26 cellular contexts compared by ENCODE assay signal in the genomic region with DNA sequence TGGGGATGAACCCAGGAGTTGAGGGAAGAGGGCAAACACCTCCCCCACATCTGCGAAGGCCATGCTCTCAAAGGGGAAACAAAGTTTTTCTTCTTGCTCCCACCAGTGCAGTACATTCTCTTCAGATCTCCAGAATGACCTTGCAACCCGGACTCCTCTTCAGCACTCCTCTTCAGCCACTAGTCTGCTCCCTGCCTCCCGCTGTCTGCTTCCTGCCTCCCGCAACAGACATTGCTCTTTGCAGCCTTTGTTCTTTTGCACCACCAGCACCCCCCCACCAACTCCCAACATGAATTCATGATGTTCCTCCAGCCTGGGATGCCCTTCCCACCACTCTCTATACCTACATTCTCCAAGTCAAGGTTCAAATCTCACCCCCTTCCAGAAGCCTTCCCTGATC.
"Had no signal": no experiment of that assay in that cellular context is flagged by ENCODE, and none has a peak within 500 bp of the region (broad histone marks: within the 10 kb centered on the region; RNA-seq: fewer than 3 reads in every experiment).

No MANE protein-coding gene starts in this region.

- ATAC-seq: activated T-helper 17 cell treated with anti-CD3 and anti-CD28 coated beads, Interleukin-2, amount 50 U/mL, for 72 hours; gastroesophageal sphincter; left ventricle myocardium superior; natural killer cell; pancreas; sciatic nerve; stimulated activated naive B cell treated with anti-CD40 and anti-IgM and Interleukin-4, amounts not matched to agents 10 μg/mL and 1 μg/mL and 100 μg/mL, for 72 hours had no signal

- H3K36me3 ChIP-seq: adrenal gland, ascending aorta, gastroesophageal sphincter, pancreas, upper lobe of left lung had no signal

- FAIRE-seq: colon, islet of Langerhans, pancreas, small intestine had no signal

- H3K27ac ChIP-seq: adrenal gland, ascending aorta, gastroesophageal sphincter, pancreas, upper lobe of left lung, VCaP had no signal

- H3K9me3 ChIP-seq: adrenal gland, ascending aorta, gastroesophageal sphincter, pancreas, upper lobe of left lung had no signal

- DNase-seq: activated CD4-positive, alpha-beta T cell treated with anti-CD3 and anti-CD28 coated beads, Interleukin-2, amount 10 ng/mL, durations not matched to agents 7 days and 5 days; activated CD4-positive, CD25-positive, alpha-beta regulatory T cell treated with anti-CD3 and anti-CD28 coated beads, Interleukin-2, amount 50 U/mL, for 72 hours; activated naive CD4-positive, alpha-beta T cell; activated T-cell treated with anti-CD3 and anti-CD28 coated beads, Interleukin-2, amount 50 U/mL, for 24 hours; adrenal gland; effector memory CD4-positive, alpha-beta T cell; left ventricle myocardium superior; mammary epithelial cell; midbrain; natural killer cell; pancreas; small intestine; stimulated activated CD4-positive, alpha-beta T cell treated with anti-CD3 and anti-CD28 coated beads, Interleukin-2, amount 100 ng/mL, for 24 hours; stimulated activated CD8-positive, alpha-beta memory T cell treated with anti-CD3 and anti-CD28 coated beads, Interleukin-4, amount 100 ng/mL, for 48 hours; stimulated activated naive B cell treated with anti-CD40 and anti-IgM and Interleukin-4, amounts not matched to agents 10 μg/mL and 1 μg/mL and 100 μg/mL, for 72 hours; upper lobe of left lung had no signal

- H3K4me3 Mint-ChIP-seq: activated CD4-positive, alpha-beta T cell treated with anti-CD3 and anti-CD28 coated beads, Interleukin-2, amount 10 ng/mL, durations not matched to agents 7 days and 5 days; activated naive CD8-positive, alpha-beta T cell; activated T-cell treated with anti-CD3 and anti-CD28 coated beads, Interleukin-2, amount 50 U/mL, for 24 hours; activated T-helper 17 cell treated with anti-CD3 and anti-CD28 coated beads, Interleukin-2, amount 50 U/mL, for 72 hours; central memory CD8-positive, alpha-beta T cell; natural killer cell; stimulated activated naive B cell treated with anti-CD40 and anti-IgM and Interleukin-4, amounts not matched to agents 10 μg/mL and 1 μg/mL and 100 μg/mL, for 72 hours; T-helper 2 cell treated with Interferon-gamma antibody and Interleukin-4, amounts not matched to agents 5 μg/mL and 100 μg/mL, for 36 hours had no signal

- H3K4me3 ChIP-seq: adrenal gland, ascending aorta, gastroesophageal sphincter, pancreas, upper lobe of left lung had no signal

- H3K27me3 Mint-ChIP-seq: activated naive CD8-positive, alpha-beta T cell; activated T-helper 17 cell treated with anti-CD3 and anti-CD28 coated beads, Interleukin-2, amount 50 U/mL, for 72 hours; central memory CD8-positive, alpha-beta T cell; stimulated activated naive B cell treated with anti-CD40 and anti-IgM and Interleukin-4, amounts not matched to agents 10 μg/mL and 1 μg/mL and 100 μg/mL, for 72 hours had no signal

- H3K36me3 Mint-ChIP-seq: activated naive CD8-positive, alpha-beta T cell; natural killer cell; stimulated activated naive B cell treated with anti-CD40 and anti-IgM and Interleukin-4, amounts not matched to agents 10 μg/mL and 1 μg/mL and 100 μg/mL, for 72 hours had no signal

- H3K9me3 Mint-ChIP-seq: activated CD4-positive, alpha-beta T cell treated with anti-CD3 and anti-CD28 coated beads, Interleukin-2, amount 10 ng/mL, durations not matched to agents 7 days and 5 days; activated T-cell treated with anti-CD3 and anti-CD28 coated beads, Interleukin-2, amount 50 U/mL, for 24 hours; activated T-helper 17 cell treated with anti-CD3 and anti-CD28 coated beads, Interleukin-2, amount 50 U/mL, for 72 hours; central memory CD8-positive, alpha-beta T cell; natural killer cell; stimulated activated naive B cell treated with anti-CD40 and anti-IgM and Interleukin-4, amounts not matched to agents 10 μg/mL and 1 μg/mL and 100 μg/mL, for 72 hours; T-helper 2 cell treated with Interferon-gamma antibody and Interleukin-4, amounts not matched to agents 5 μg/mL and 100 μg/mL, for 36 hours had no signal

- H3K27ac Mint-ChIP-seq: activated CD4-positive, alpha-beta T cell treated with anti-CD3 and anti-CD28 coated beads, Interleukin-2, amount 10 ng/mL, durations not matched to agents 7 days and 5 days; activated naive CD8-positive, alpha-beta T cell; activated T-cell treated with anti-CD3 and anti-CD28 coated beads, Interleukin-2, amount 50 U/mL, for 24 hours; activated T-helper 17 cell treated with anti-CD3 and anti-CD28 coated beads, Interleukin-2, amount 50 U/mL, for 72 hours; natural killer cell; stimulated activated naive B cell treated with anti-CD40 and anti-IgM and Interleukin-4, amounts not matched to agents 10 μg/mL and 1 μg/mL and 100 μg/mL, for 72 hours; T-helper 2 cell treated with Interferon-gamma antibody and Interleukin-4, amounts not matched to agents 5 μg/mL and 100 μg/mL, for 36 hours had no signal

- H3K4me1 Mint-ChIP-seq: activated T-helper 17 cell treated with anti-CD3 and anti-CD28 coated beads, Interleukin-2, amount 50 U/mL, for 72 hours; natural killer cell had no signal

- H3K4me1 ChIP-seq: adrenal gland, ascending aorta, gastroesophageal sphincter, pancreas had no signal

- H3K27me3 ChIP-seq: ascending aorta, gastroesophageal sphincter, upper lobe of left lung had no signal
